ENCODE assay signal across 13 cellular contexts in genomic region chr17:68343976-68344375, GRCh38. TPM values are rescaled to one million over a fixed set of nuclear protein-coding genes. Genes with fewer than 3 reads are reported as not detected.
A peak's percentile ranks its signal among the peaks of the same experiment; 100 is the strongest.
DNase-seq lines count a peak whose midpoint lies in the region; ATAC-seq and TF ChIP-seq lines count a peak whose summit lies in the region.
"Had no signal": no experiment of that assay in that cellular context is flagged by ENCODE, and none has a peak within 500 bp of the region (broad histone marks: within the 10 kb centered on the region; RNA-seq: fewer than 3 reads in every experiment).

No MANE protein-coding gene starts in this region.

- no peak overlapping the region for H3K27ac ChIP-seq in lower lobe of right lung
- no peak overlapping the region for H3K27ac ChIP-seq in right lobe of liver
- H3K27ac ChIP-seq: esophagus muscularis mucosa had no signal

- H3K4me1 ChIP-seq in lower lobe of right lung (peaks cover 30% of the 10 kb centered on the region), right lobe of liver (peaks cover 0 to 3% (median 0%) of the 10 kb centered on the region in 4 donors)
- H3K4me1 ChIP-seq: esophagus muscularis mucosa had no signal

- H3K4me3 ChIP-seq in lower lobe of right lung (no peak overlapping the region), right lobe of liver (no peak overlapping the region)
- H3K4me3 ChIP-seq: esophagus muscularis mucosa had no signal

- 92% methylated on average over 2 of the region's 5 CpGs for WGBS in right lobe of liver (ENCODE audit: insufficient coverage, low coverage, low lambda C conversion rate, missing lambda C conversion rate)

- intact Hi-C loops in lower lobe of right lung (cut with DNase I) (no loop called here), right lobe of liver (cut with DNase I) (no loop called here)

- TF ChIP-seq CTCF in lower lobe of right lung (IDR thresholded peaks at IDR 0.05) (no peak), right lobe of liver (IDR thresholded peaks at IDR 0.05) (no peak)

- H3K27me3 Mint-ChIP-seq in activated T-cell treated with anti-CD3 and anti-CD28 coated beads, Interleukin-2, amount 50 U/mL, for 72 hours (ENCODE audit: low read depth) = no peaks in the 10 kb centered on the region
- H3K27me3 Mint-ChIP-seq in activated T-helper 17 cell treated with anti-CD3 and anti-CD28 coated beads, Interleukin-2, amount 50 U/mL, for 72 hours = no peaks in the 10 kb centered on the region

- peaks cover 7 to 19% of the 10 kb centered on the region in 2 donors for H3K36me3 Mint-ChIP-seq in activated T-cell treated with anti-CD3 and anti-CD28 coated beads, Interleukin-2, amount 50 U/mL, for 72 hours (ENCODE audit: insufficient read depth in 2 of 2)
- H3K36me3 Mint-ChIP-seq in activated T-helper 17 cell treated with anti-CD3 and anti-CD28 coated beads, Interleukin-2, amount 50 U/mL, for 72 hours (ENCODE audit: low read depth) = no peaks in the 10 kb centered on the region

- H3K36me3 ChIP-seq in lower lobe of right lung = no peaks in the 10 kb centered on the region
- H3K36me3 ChIP-seq in right lobe of liver = no peaks in the 10 kb centered on the region

- ATAC-seq in activated T-cell treated with anti-CD3 and anti-CD28 coated beads, Interleukin-2, amount 50 U/mL, for 72 hours (replicated peaks in 1 of 2) = no peak
- no peak for ATAC-seq in activated T-helper 17 cell treated with anti-CD3 and anti-CD28 coated beads, Interleukin-2, amount 50 U/mL, for 72 hours (replicated peaks)
- ATAC-seq in HG02973 (IDR thresholded peaks at IDR 0.05; ENCODE audit: unreplicated experiment) (no peak), lower lobe of right lung (no peak), right lobe of liver (no peak)

- H3K27ac Mint-ChIP-seq in activated T-cell treated with anti-CD3 and anti-CD28 coated beads, Interleukin-2, amount 50 U/mL, for 72 hours = peak overlapping the region; percentile 18
- peak overlapping the region; percentile 20 for H3K27ac Mint-ChIP-seq in activated T-helper 17 cell treated with anti-CD3 and anti-CD28 coated beads, Interleukin-2, amount 50 U/mL, for 72 hours

- peaks cover 52% of the 10 kb centered on the region for H3K4me1 Mint-ChIP-seq in activated T-cell treated with anti-CD3 and anti-CD28 coated beads, Interleukin-2, amount 50 U/mL, for 72 hours (ENCODE audit: low read depth)
- peaks cover 48% of the 10 kb centered on the region for H3K4me1 Mint-ChIP-seq in activated T-helper 17 cell treated with anti-CD3 and anti-CD28 coated beads, Interleukin-2, amount 50 U/mL, for 72 hours

- no peak overlapping the region for H3K4me3 Mint-ChIP-seq in activated T-cell treated with anti-CD3 and anti-CD28 coated beads, Interleukin-2, amount 50 U/mL, for 72 hours
- no peak overlapping the region for H3K4me3 Mint-ChIP-seq in activated T-helper 17 cell treated with anti-CD3 and anti-CD28 coated beads, Interleukin-2, amount 50 U/mL, for 72 hours

- H3K9me3 Mint-ChIP-seq in activated T-cell treated with anti-CD3 and anti-CD28 coated beads, Interleukin-2, amount 50 U/mL, for 72 hours = no peaks in the 10 kb centered on the region
- no peaks in the 10 kb centered on the region for H3K9me3 Mint-ChIP-seq in activated T-helper 17 cell treated with anti-CD3 and anti-CD28 coated beads, Interleukin-2, amount 50 U/mL, for 72 hours

- H3K27me3 ChIP-seq in lower lobe of right lung (ENCODE audit: low read depth) (no peaks in the 10 kb centered on the region), right lobe of liver (no peaks in the 10 kb centered on the region)
- H3K27me3 ChIP-seq: esophagus muscularis mucosa had no signal

- H3K9me3 ChIP-seq in lower lobe of right lung (no peaks in the 10 kb centered on the region), right lobe of liver (no peaks in the 10 kb centered on the region)
- H3K9me3 ChIP-seq: esophagus muscularis mucosa had no signal

- TF ChIP-seq POLR2A in right lobe of liver (IDR thresholded peaks at IDR 0.05) = no peak

- no peak for DNase-seq in activated T-cell treated with anti-CD3 and anti-CD28 coated beads, Interleukin-2, amount 50 U/mL, for 72 hours
- DNase-seq in activated T-cell treated with anti-CD3 and anti-CD28 coated beads, Interleukin-2, amount 50 U/mL, for 1 hour = no peak
- DNase-seq in NCI-H69 (lab: John Stamatoyannopoulos, UW) (peak; percentile 4), lower lobe of right lung (no peak), right lobe of liver (no peak)
- peak; percentile 31 for DNase-seq in stimulated activated CD8-positive, alpha-beta memory T cell treated with anti-CD3 and anti-CD28 coated beads, Interleukin-4, amount 100 ng/mL, for 48 hours
- DNase-seq: cortex of kidney, DMS53, mesenchymal stem cell, NCI-H2227 treated with DMSO at 0.1 percent for 48 hours had no signal

RNA-seq across cellular contexts. Expression of gene ARSG, which starts 52.7 kb away (rescaled TPM):
- total RNA-seq in activated T-cell treated with anti-CD3 and anti-CD28 coated beads, Interleukin-2, amount 50 U/mL, for 72 hours = 10 to 100 TPM; 24.2 to 24.6 TPM
- total RNA-seq in activated T-helper 17 cell treated with anti-CD3 and anti-CD28 coated beads, Interleukin-2, amount 50 U/mL, for 72 hours = 1 to 10 TPM; 4.8 to 6.3 TPM
- total RNA-seq in lower lobe of right lung (4.2 TPM), right lobe of liver (1 to 10 TPM; 1.2 to 3.3 (median 2.5) TPM)

RNA-seq across cellular contexts. Expression of gene SLC16A6, which starts 53.0 kb away (rescaled TPM):
- total RNA-seq in activated T-cell treated with anti-CD3 and anti-CD28 coated beads, Interleukin-2, amount 50 U/mL, for 72 hours = 1 to 10 TPM; 5.9 to 8.7 TPM
- 1 to 10 TPM in 1 of 2 donors, under 1 TPM in 1; 0.64 to 5.5 TPM for total RNA-seq in activated T-helper 17 cell treated with anti-CD3 and anti-CD28 coated beads, Interleukin-2, amount 50 U/mL, for 72 hours
- 7.5 TPM for total RNA-seq in lower lobe of right lung
- total RNA-seq in right lobe of liver = 1 to 10 TPM in 1 of 6 experiments, under 1 TPM in 5; 0.19 to 1.2 (median 0.45) TPM

Comparison
In these comparisons a context has a peak if more than half of its experiments do, and no peak if none do; other contexts are left out.
1. DNase-seq: peak in NCI-H69 (single experiment) and stimulated activated CD8-positive, alpha-beta memory T cell treated with anti-CD3 and anti-CD28 coated beads, Interleukin-4, amount 100 ng/mL, for 48 hours (single experiment); none in activated T-cell treated with anti-CD3 and anti-CD28 coated beads, Interleukin-2, amount 50 U/mL, for 72 hours (0 of 2), activated T-cell treated with anti-CD3 and anti-CD28 coated beads, Interleukin-2, amount 50 U/mL, for 1 hour (single experiment), lower lobe of right lung (single experiment) and right lobe of liver (0 of 3).